In the genomic region with DNA sequence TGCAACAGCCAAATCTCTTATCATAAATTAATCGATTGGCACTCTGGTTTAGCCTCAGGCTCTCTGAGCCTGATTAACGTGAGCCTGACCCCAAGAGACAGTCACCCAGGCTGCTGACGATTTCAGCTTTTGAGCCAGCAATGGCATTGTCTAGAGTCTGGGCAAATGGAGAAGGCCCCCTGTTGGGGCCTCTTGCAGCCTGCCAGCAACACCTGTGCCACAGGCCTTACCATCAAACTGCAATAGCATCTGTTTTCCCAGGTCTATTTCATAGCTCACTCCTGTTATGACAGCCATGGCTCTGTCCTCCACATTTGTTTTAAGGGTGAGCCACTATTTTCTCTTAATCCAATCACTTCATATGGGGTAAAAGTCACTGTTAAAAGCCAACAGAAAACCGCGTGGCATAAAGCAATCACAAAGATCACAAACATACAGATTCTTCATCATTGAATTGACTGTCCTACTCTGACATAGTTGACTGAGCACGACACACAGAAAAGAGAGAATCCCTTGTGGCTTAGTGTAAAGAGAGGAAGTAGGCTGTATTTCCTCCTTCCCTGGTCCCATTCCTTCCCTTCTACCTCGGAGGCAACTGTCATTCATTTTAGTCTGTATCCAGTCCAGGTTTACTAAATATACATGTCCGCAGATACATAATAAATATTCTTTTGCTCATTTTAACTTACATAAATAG, we compare ENCODE assay signal across 10 cellular contexts. TPM values are rescaled to one million over a fixed set of nuclear protein-coding genes. Genes with fewer than 3 reads are reported as not detected.
DNase-seq lines count a peak whose midpoint lies in the region; ATAC-seq and TF ChIP-seq lines count a peak whose summit lies in the region.
"Had no signal": no experiment of that assay in that cellular context is flagged by ENCODE, and none has a peak within 500 bp of the region (broad histone marks: within the 10 kb centered on the region; RNA-seq: fewer than 3 reads in every experiment).

No MANE protein-coding gene starts in this region.

- no peak overlapping the region for H2BK12ac ChIP-seq in trophoblast cell (ENCODE audit: low read length)

- no peak overlapping the region for H3K18ac ChIP-seq in trophoblast cell (ENCODE audit: low read length)

- H2BK120ac ChIP-seq in trophoblast cell (ENCODE audit: insufficient read depth, low read length, poor library complexity): no peak overlapping the region

- peaks cover 7% of the 10 kb centered on the region; the same call in 1 of the 2 replicates for H4K20me1 ChIP-seq in PC-3 (ENCODE audit: low read length)

- H3K27me3 ChIP-seq in HUES6 (ENCODE audit: control insufficient read depth, insufficient read depth, low read length): no peaks in the 10 kb centered on the region
- H3K27me3 ChIP-seq in PC-3 (ENCODE audit: low read length): no peaks in the 10 kb centered on the region
- H3K27me3 ChIP-seq in trophoblast cell (ENCODE audit: insufficient read depth, low read length): no peaks in the 10 kb centered on the region
- no peaks in the 10 kb centered on the region for H3K27me3 ChIP-seq in left lung

- WGBS in trophoblast cell (ENCODE audit: extremely low coverage, insufficient coverage, insufficient read length): no CpG with 5 or more reads among the region's 8 CpGs

- H3K36me3 ChIP-seq in HUES6 (ENCODE audit: control insufficient read depth, insufficient read depth, low read length): no peaks in the 10 kb centered on the region
- no peaks in the 10 kb centered on the region; the same call in 1 of the 2 replicates for H3K36me3 ChIP-seq in PC-3 (ENCODE audit: low read depth, low read length)
- H3K36me3 ChIP-seq in trophoblast cell (ENCODE audit: control insufficient read depth in 1 of 2, insufficient read depth in 2 of 2, low read length in 2 of 2): no peaks in the 10 kb centered on the region
- no peaks in the 10 kb centered on the region for H3K36me3 ChIP-seq in left lung
- H3K36me3 ChIP-seq: uterus had no signal

- ATAC-seq in activated CD4-positive, alpha-beta T cell treated with anti-CD3 and anti-CD28 coated beads for 36 hours: peak; percentile 55
- no peak for ATAC-seq in PC-3
- no peak for ATAC-seq in GM19455 (IDR thresholded peaks at IDR 0.05; ENCODE audit: unreplicated experiment)
- no peak for ATAC-seq in left lung

- no TSS peak for BruUV-seq in PC-3 (replicated peaks; lab: Mats Ljungman, UMichigan)

- no peak overlapping the region for H4K12ac ChIP-seq in trophoblast cell (ENCODE audit: low read depth, low read length)

- H3K36me3 Mint-ChIP-seq in activated CD4-positive, alpha-beta T cell treated with anti-CD3 and anti-CD28 coated beads for 36 hours (ENCODE audit: low read depth): peaks cover 9% of the 10 kb centered on the region

- peaks cover 91% of the 10 kb centered on the region for H3K79me2 ChIP-seq in PC-3 (ENCODE audit: low read length)
- H3K79me2 ChIP-seq in trophoblast cell (ENCODE audit: control insufficient read depth, insufficient read depth, low read length, poor library complexity): no peaks in the 10 kb centered on the region

- H3K9me2 ChIP-seq in PC-3 (replicated peaks; ENCODE audit: low read length): no peaks in the 10 kb centered on the region

- no peak overlapping the region for H2AFZ ChIP-seq in PC-3 (ENCODE audit: low read length)
- no peak overlapping the region for H2AFZ ChIP-seq in trophoblast cell (ENCODE audit: insufficient read depth, low read length, poor library complexity)

- TF ChIP-seq CTCF in PC-3 (conservative IDR thresholded peaks at IDR 0.05; ENCODE audit: low read depth, low read length) (no peak), left lung (IDR thresholded peaks at IDR 0.05) (no peak)

- no peak overlapping the region for H2AK5ac ChIP-seq in trophoblast cell (ENCODE audit: low read length)

- H3K4me3 ChIP-seq in HUES6 (ENCODE audit: low read depth, low read length) (no peak overlapping the region), PC-3 (ENCODE audit: low read length) (no peak overlapping the region), trophoblast cell (ENCODE audit: low read depth, low read length) (no peak overlapping the region), left lung (no peak overlapping the region)
- H3K4me3 ChIP-seq: uterus had no signal

- no peak overlapping the region for H3K23ac ChIP-seq in trophoblast cell (ENCODE audit: low read length)

- no peaks in the 10 kb centered on the region for H3K9me3 Mint-ChIP-seq in activated CD4-positive, alpha-beta T cell treated with anti-CD3 and anti-CD28 coated beads for 36 hours (ENCODE audit: low read depth)

- H3K27ac ChIP-seq in HUES6 (ENCODE audit: low read depth, low read length) (peak overlapping the region; percentile 19; the same call in 1 of the 2 replicates), PC-3 (ENCODE audit: low read length) (peak overlapping the region; percentile 89), trophoblast cell (ENCODE audit: low read depth, low read length) (no peak overlapping the region), left lung (no peak overlapping the region)
- H3K27ac ChIP-seq: uterus had no signal

- intact Hi-C loops in activated CD4-positive, alpha-beta T cell treated with anti-CD3 and anti-CD28 coated beads for 36 hours (cut with DNase I, micrococcal nuclease): loop anchor here in 1 of 2 experiments (5.0 kb wide), 1 partner anchor 81 kb away; no protein-coding TSS in a partner anchor
- intact Hi-C loops in PC-3 (cut with micrococcal nuclease): no loop called here
- intact Hi-C loops in posterior cingulate gyrus (cut with DNase I): no loop called here
- intact Hi-C loops in left lung (cut with DNase I): no loop called here

- peaks cover 77% of the 10 kb centered on the region for H3K4me1 Mint-ChIP-seq in activated CD4-positive, alpha-beta T cell treated with anti-CD3 and anti-CD28 coated beads for 36 hours

- peak; percentile 24 for DNase-seq in activated CD4-positive, alpha-beta T cell treated with anti-CD3 and anti-CD28 coated beads for 36 hours
- no peak for DNase-seq in activated CD4-positive, alpha-beta T cell treated with anti-CD3 and anti-CD28 coated beads for 1 hour
- DNase-seq in PC-3: no peak
- no peak for DNase-seq in trophoblast cell
- no peak for DNase-seq in posterior cingulate gyrus
- DNase-seq in left lung: no peak
- DNase-seq: foreskin fibroblast, uterus had no signal

- CTCF ChIA-PET in activated CD4-positive, alpha-beta T cell treated with anti-CD3 and anti-CD28 coated beads for 36 hours (lab: Charles Lee): no interaction called here
- CTCF ChIA-PET in PC-3 (lab: Charles Lee): no interaction called here

- POLR2A ChIA-PET in activated CD4-positive, alpha-beta T cell treated with anti-CD3 and anti-CD28 coated beads for 36 hours (lab: Charles Lee): no interaction called here
- POLR2A ChIA-PET in PC-3 (lab: Charles Lee; ENCODE audit: unreplicated experiment): no interaction called here

- no peak overlapping the region for H4K8ac ChIP-seq in trophoblast cell (ENCODE audit: low read depth, low read length)

- peak overlapping the region; percentile 10 for H2BK5ac ChIP-seq in trophoblast cell (ENCODE audit: low read depth, low read length, poor library complexity)

- no peak overlapping the region for H4K91ac ChIP-seq in trophoblast cell (ENCODE audit: low read depth, low read length)

- H3K14ac ChIP-seq in trophoblast cell (ENCODE audit: low read length): no peak overlapping the region

- peak overlapping the region; percentile 86 for H3K27ac Mint-ChIP-seq in activated CD4-positive, alpha-beta T cell treated with anti-CD3 and anti-CD28 coated beads for 36 hours

- H3K9me3 ChIP-seq in HUES6 (ENCODE audit: control insufficient read depth, insufficient read depth, low read depth, low read length) (0 out of 2 replicates have a peak, but pooled peaks cover 2% of the 10 kb centered on the region), PC-3 (ENCODE audit: low read length) (no peaks in the 10 kb centered on the region), trophoblast cell (ENCODE audit: insufficient read depth, low read depth, low read length) (no peaks in the 10 kb centered on the region), left lung (no peaks in the 10 kb centered on the region)
- H3K9me3 ChIP-seq: uterus had no signal

- H3K4me3 Mint-ChIP-seq in activated CD4-positive, alpha-beta T cell treated with anti-CD3 and anti-CD28 coated beads for 36 hours: peak overlapping the region; percentile 34

- H3K9ac ChIP-seq in HUES6 (ENCODE audit: low read length) (no peak overlapping the region), PC-3 (ENCODE audit: low read length) (peak overlapping the region; percentile 44; the same call in 1 of the 2 replicates), trophoblast cell (ENCODE audit: low read length) (no peak overlapping the region)

- H3K4ac ChIP-seq in trophoblast cell (ENCODE audit: low read depth, low read length): no peak overlapping the region

- H3K4me2 ChIP-seq in PC-3 (ENCODE audit: low read length) (peak overlapping the region; percentile 30), trophoblast cell (ENCODE audit: low read length) (no peak overlapping the region)

- no peaks in the 10 kb centered on the region for H3F3A ChIP-seq in PC-3 (ENCODE audit: low read length, unreplicated experiment)

- no peaks in the 10 kb centered on the region for H3K79me1 ChIP-seq in trophoblast cell (ENCODE audit: low read length)

- H3K4me1 ChIP-seq in HUES6 (ENCODE audit: control insufficient read depth, insufficient read depth, low read length) (peaks cover 20% of the 10 kb centered on the region), PC-3 (ENCODE audit: insufficient read depth, low read length) (peaks cover 35% of the 10 kb centered on the region), trophoblast cell (ENCODE audit: control insufficient read depth in 1 of 2, insufficient read depth in 2 of 2, low read length in 2 of 2) (peaks cover 3 to 9% of the 10 kb centered on the region in 2 experiments), left lung (no peaks in the 10 kb centered on the region)
- H3K4me1 ChIP-seq: uterus had no signal

- no peaks in the 10 kb centered on the region for H3K27me3 Mint-ChIP-seq in activated CD4-positive, alpha-beta T cell treated with anti-CD3 and anti-CD28 coated beads for 36 hours

RNA-seq across cellular contexts. Expression of gene SLC9A7, which starts 47.8 kb away (rescaled TPM):
- 10 to 100 TPM; 16.3 to 19.2 TPM for total RNA-seq in activated CD4-positive, alpha-beta T cell treated with anti-CD3 and anti-CD28 coated beads for 36 hours
- 73.7 and 74.3 TPM in 2 replicates for total RNA-seq in PC-3 (2014; rRNA removed)
- polyA plus RNA-seq in trophoblast cell (2013): 5.2 and 5.3 TPM in 2 replicates
- 10 to 100 TPM in 1 of 2 donors, 1 to 10 TPM in 1; 7.6 to 10.5 TPM for total RNA-seq in left lung

Comparison
In these comparisons a context has a peak if more than half of its experiments do, and no peak if none do; other contexts are left out.
1. H3K27ac ChIP-seq: peak in HUES6 (single experiment) and PC-3 (single experiment); none in trophoblast cell (single experiment) and left lung (0 of 2).